Comparison of ENCODE assay signal across 16 cellular contexts in the genomic region with DNA sequence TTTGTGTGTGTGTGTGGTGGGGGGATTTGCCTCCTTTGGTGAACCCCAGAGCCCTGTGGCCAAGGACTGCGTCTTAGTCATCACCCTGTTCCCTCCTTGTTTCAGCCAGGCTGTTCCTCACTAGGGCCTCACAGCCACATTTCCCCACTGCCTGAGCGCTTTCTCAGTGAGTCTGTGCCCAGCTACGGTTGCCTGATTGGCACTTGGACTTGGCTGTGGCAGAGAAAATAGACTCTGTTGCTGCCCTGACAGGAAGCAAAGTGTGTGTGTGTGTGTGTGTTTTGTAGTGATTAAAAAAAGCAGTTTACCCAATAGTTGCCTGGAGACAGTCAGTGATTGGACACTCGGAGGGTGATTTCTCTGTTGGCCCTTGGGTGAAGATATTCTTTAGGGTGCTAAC.
DNase-seq lines count a peak whose midpoint lies in the region; ATAC-seq and TF ChIP-seq lines count a peak whose summit lies in the region.
"Had no signal": no experiment of that assay in that cellular context is flagged by ENCODE, and none has a peak within 500 bp of the region (broad histone marks: within the 10 kb centered on the region; RNA-seq: fewer than 3 reads in every experiment).

No MANE protein-coding gene starts in this region.

- H3K4me3 Mint-ChIP-seq in T-cell, result no peak overlapping the region
- no peak overlapping the region for H3K4me3 Mint-ChIP-seq in activated T-helper 1 cell treated with anti-CD3 and anti-CD28 coated beads, Interleukin-12 subunit alpha, Interleukin-12 subunit beta, Interleukin-2, Interleukin-4 antibody, amounts not matched to agents 30 ng/mL and 10 ng/mL and 1 ng/mL, durations not matched to agents 14 hours and 24 hours and 36 hours
- H3K4me3 Mint-ChIP-seq: naive B cell; stimulated activated naive CD8-positive, alpha-beta T cell treated with anti-CD3 and anti-CD28 coated beads, Interleukin-15, amount 100 ng/mL, for 72 hours had no signal

- peak overlapping the region; percentile 52 to 72 (median 69) for H3K9ac ChIP-seq in skeletal muscle tissue (ENCODE audit: low read depth in 1 of 3, low read length in 3 of 3)

- peaks cover 0 to 10% of the 10 kb centered on the region in 2 donors for H3K27me3 Mint-ChIP-seq in T-cell
- H3K27me3 Mint-ChIP-seq in activated T-helper 1 cell treated with anti-CD3 and anti-CD28 coated beads, Interleukin-12 subunit alpha, Interleukin-12 subunit beta, Interleukin-2, Interleukin-4 antibody, amounts not matched to agents 30 ng/mL and 10 ng/mL and 1 ng/mL, durations not matched to agents 14 hours and 24 hours and 36 hours (ENCODE audit: insufficient read depth), result peaks cover 9% of the 10 kb centered on the region

- no peak for ATAC-seq in T-cell (replicated peaks in 1 of 4)
- ATAC-seq: GM12878; PC-3; stimulated activated naive CD8-positive, alpha-beta T cell treated with anti-CD3 and anti-CD28 coated beads, Interleukin-15, amount 100 ng/mL, for 72 hours had no signal

- intact Hi-C loops in breast epithelium (cut with DNase I; ENCODE audit: low total_unique reads), result loop anchor here (5.0 kb wide), 1 partner anchor 1277 kb away; no protein-coding TSS in a partner anchor
- intact Hi-C loops in activated T-helper 1 cell treated with anti-CD3 and anti-CD28 coated beads, Interleukin-12 subunit alpha, Interleukin-12 subunit beta, Interleukin-2, Interleukin-4 antibody, amounts not matched to agents 30 ng/mL and 10 ng/mL and 1 ng/mL, durations not matched to agents 14 hours and 24 hours and 36 hours (cut with micrococcal nuclease), result loop anchor here (10.0 kb wide), 1 partner anchor 495 kb away; no protein-coding TSS in a partner anchor

- H3K4me3 ChIP-seq in breast epithelium (no peak overlapping the region), skeletal muscle tissue (ENCODE audit: low read length in 3 of 3) (peak overlapping the region in 2 of 3 donors; percentile 3 to 28)
- H3K4me3 ChIP-seq: cardiac muscle cell, GM12878 had no signal

- H3K4me1 ChIP-seq in breast epithelium (peaks cover 0 to 2% of the 10 kb centered on the region in 2 donors), skeletal muscle tissue (ENCODE audit: control insufficient read depth in 3 of 3, insufficient read depth in 3 of 3, low read length in 3 of 3) (peaks cover 52 to 79% (median 56%) of the 10 kb centered on the region in 3 donors)
- H3K4me1 ChIP-seq: Caco-2 had no signal

- H3K36me3 Mint-ChIP-seq in T-cell, result no peaks in the 10 kb centered on the region
- H3K36me3 Mint-ChIP-seq in activated T-helper 1 cell treated with anti-CD3 and anti-CD28 coated beads, Interleukin-12 subunit alpha, Interleukin-12 subunit beta, Interleukin-2, Interleukin-4 antibody, amounts not matched to agents 30 ng/mL and 10 ng/mL and 1 ng/mL, durations not matched to agents 14 hours and 24 hours and 36 hours (ENCODE audit: low read depth), result no peaks in the 10 kb centered on the region
- H3K36me3 Mint-ChIP-seq: naive B cell had no signal

- H3K27me3 ChIP-seq in breast epithelium (no peaks in the 10 kb centered on the region), skeletal muscle tissue (ENCODE audit: control insufficient read depth in 3 of 3, insufficient read depth in 3 of 3, low read length in 3 of 3) (no peaks in the 10 kb centered on the region)

- no peak overlapping the region for H3K27ac Mint-ChIP-seq in T-cell
- H3K27ac Mint-ChIP-seq in activated T-helper 1 cell treated with anti-CD3 and anti-CD28 coated beads, Interleukin-12 subunit alpha, Interleukin-12 subunit beta, Interleukin-2, Interleukin-4 antibody, amounts not matched to agents 30 ng/mL and 10 ng/mL and 1 ng/mL, durations not matched to agents 14 hours and 24 hours and 36 hours, result no peak overlapping the region
- H3K27ac Mint-ChIP-seq: naive B cell; stimulated activated naive CD8-positive, alpha-beta T cell treated with anti-CD3 and anti-CD28 coated beads, Interleukin-15, amount 100 ng/mL, for 72 hours had no signal

- no peaks in the 10 kb centered on the region for H3K9me3 ChIP-seq in breast epithelium
- no peaks in the 10 kb centered on the region for H3K9me3 ChIP-seq in skeletal muscle tissue (ENCODE audit: control insufficient read depth in 3 of 3, low read length in 3 of 3)
- H3K9me3 ChIP-seq: Caco-2 had no signal

- no peak for TF ChIP-seq POLR2A in breast epithelium (IDR thresholded peaks at IDR 0.05)

- DNase-seq in NCI-H2081 (lab: John Stamatoyannopoulos, UW) (peak; percentile 73 to 88), breast epithelium (ENCODE audit: low spot score in 2 of 2) (peak in 1 of 2 donors; percentile 57), iris pigment epithelial cell (ENCODE audit: low read depth) (peak; percentile 21), cerebellar nuclear complex (lab: John Stamatoyannopoulos, UW) (no peak), T-cell (no peak)
- DNase-seq in activated effector memory CD4-positive, alpha-beta T cell treated with anti-CD3 and anti-CD28 coated beads, Interleukin-2, amount 50 U/mL, for 16 hours, result no peak
- no peak for DNase-seq in activated T-helper 1 cell treated with anti-CD3 and anti-CD28 coated beads, Interleukin-12 subunit alpha, Interleukin-12 subunit beta, Interleukin-2, Interleukin-4 antibody, amounts not matched to agents 30 ng/mL and 10 ng/mL and 1 ng/mL, durations not matched to agents 14 hours and 24 hours and 36 hours (ENCODE audit: low spot score)
- DNase-seq: Caco-2; naive B cell; NCI-H146; PC-3; stimulated activated CD4-positive, alpha-beta T cell treated with anti-CD3 and anti-CD28 coated beads, Interleukin-1b, Interleukin-23, amount 100 ng/mL, for 48 hours; stimulated activated naive CD8-positive, alpha-beta T cell treated with anti-CD3 and anti-CD28 coated beads, Interleukin-15, amount 100 ng/mL, for 72 hours had no signal

- TF ChIP-seq CTCF in breast epithelium (IDR thresholded peaks at IDR 0.05), result no peak

- POLR2A ChIA-PET in T-cell (lab: Charles Lee), result no interaction called here

- H3K4me1 Mint-ChIP-seq in T-cell, result no peaks in the 10 kb centered on the region
- H3K4me1 Mint-ChIP-seq in activated T-helper 1 cell treated with anti-CD3 and anti-CD28 coated beads, Interleukin-12 subunit alpha, Interleukin-12 subunit beta, Interleukin-2, Interleukin-4 antibody, amounts not matched to agents 30 ng/mL and 10 ng/mL and 1 ng/mL, durations not matched to agents 14 hours and 24 hours and 36 hours (ENCODE audit: low read depth), result no peaks in the 10 kb centered on the region
- H3K4me1 Mint-ChIP-seq: naive B cell; stimulated activated naive CD8-positive, alpha-beta T cell treated with anti-CD3 and anti-CD28 coated beads, Interleukin-15, amount 100 ng/mL, for 72 hours had no signal

- CTCF ChIA-PET in T-cell (lab: Charles Lee), result no interaction called here

- no peaks in the 10 kb centered on the region for H3K36me3 ChIP-seq in breast epithelium
- peaks cover 0 to 2% (median 2%) of the 10 kb centered on the region in 3 donors for H3K36me3 ChIP-seq in skeletal muscle tissue (ENCODE audit: control insufficient read depth in 3 of 3, insufficient read depth in 3 of 3, low read length in 3 of 3)
- H3K36me3 ChIP-seq: cardiac muscle cell had no signal

- H3K27ac ChIP-seq in breast epithelium, result peak overlapping the region; percentile 18 to 30
- peak overlapping the region; percentile 89 for H3K27ac ChIP-seq in skeletal muscle tissue (ENCODE audit: low read depth, low read length)
- H3K27ac ChIP-seq: cardiac muscle cell had no signal

- H3K9me3 Mint-ChIP-seq in T-cell, result no peaks in the 10 kb centered on the region
- H3K9me3 Mint-ChIP-seq in activated T-helper 1 cell treated with anti-CD3 and anti-CD28 coated beads, Interleukin-12 subunit alpha, Interleukin-12 subunit beta, Interleukin-2, Interleukin-4 antibody, amounts not matched to agents 30 ng/mL and 10 ng/mL and 1 ng/mL, durations not matched to agents 14 hours and 24 hours and 36 hours, result no peaks in the 10 kb centered on the region

Comparison
In these comparisons a context has a peak if more than half of its experiments do, and no peak if none do; other contexts are left out.
1. DNase-seq: peak in NCI-H2081 (2 of 2) and iris pigment epithelial cell (single experiment); none in activated effector memory CD4-positive, alpha-beta T cell treated with anti-CD3 and anti-CD28 coated beads, Interleukin-2, amount 50 U/mL, for 16 hours (single experiment), cerebellar nuclear complex (0 of 2), T-cell (0 of 34) and activated T-helper 1 cell treated with anti-CD3 and anti-CD28 coated beads, Interleukin-12 subunit alpha, Interleukin-12 subunit beta, Interleukin-2, Interleukin-4 antibody, amounts not matched to agents 30 ng/mL and 10 ng/mL and 1 ng/mL, durations not matched to agents 14 hours and 24 hours and 36 hours (single experiment).
2. H3K4me3 ChIP-seq: peak in skeletal muscle tissue (2 of 3); none in breast epithelium (0 of 3).